ENCODE assay signal across 1 cellular context in genomic region chr3:111808439-111808838, GRCh38.
TF ChIP-seq lines count a peak whose summit lies in the region.

No MANE protein-coding gene starts in this region.

TF ChIP-seq in HepG2, 621 proteins besides CTCF, POLR2A, EP300 and RAD21:
- no peak for TF ChIP-seq ZNF792 (CRISPR knock-in tag; IDR thresholded peaks at IDR 0.05)
- no peak for TF ChIP-seq HIC2 (CRISPR knock-in tag; IDR thresholded peaks at IDR 0.05; ENCODE audit: low read depth)
- TF ChIP-seq CEBPG (CRISPR knock-in tag; IDR thresholded peaks at IDR 0.05) = peak; percentile 15; the same call in 1 of the 2 replicates
- TF ChIP-seq POGZ (CRISPR knock-in tag; IDR thresholded peaks at IDR 0.05) = no peak
- TF ChIP-seq ZNF274 (CRISPR knock-in tag; IDR thresholded peaks at IDR 0.05) = no peak
- no peak for TF ChIP-seq DNMT1 (CRISPR knock-in tag; IDR thresholded peaks at IDR 0.05)
- TF ChIP-seq ATF4 (CRISPR knock-in tag; IDR thresholded peaks at IDR 0.05) = no peak
- TF ChIP-seq PHF8 (CRISPR knock-in tag; IDR thresholded peaks at IDR 0.05) = no peak
- no peak for TF ChIP-seq ATF1 (CRISPR knock-in tag; IDR thresholded peaks at IDR 0.05)
- 0 out of 2 replicates have a peak, but pooled peaks have one; percentile 13 for TF ChIP-seq ARID3A (IDR thresholded peaks at IDR 0.05; ENCODE audit: low read depth, low read length)
- TF ChIP-seq SKI (IDR thresholded peaks at IDR 0.05; ENCODE audit: partially characterized antibody) = no peak
- no peak for TF ChIP-seq MEIS1 (CRISPR knock-in tag; IDR thresholded peaks at IDR 0.05; ENCODE audit: borderline replicate concordance)
- TF ChIP-seq GLMP (CRISPR knock-in tag; IDR thresholded peaks at IDR 0.05; ENCODE audit: borderline replicate concordance) = no peak
- peak; percentile 71 for TF ChIP-seq CEBPB (IDR thresholded peaks at IDR 0.05; ENCODE audit: borderline replicate concordance, low read depth, low read length)
- TF ChIP-seq KDM5A (IDR thresholded peaks at IDR 0.05; ENCODE audit: borderline replicate concordance, low read length) = no peak
- TF ChIP-seq FOSL2 (CRISPR knock-in tag; IDR thresholded peaks at IDR 0.05) = peak; percentile 81
- TF ChIP-seq ZNF878 (CRISPR knock-in tag; IDR thresholded peaks at IDR 0.05) = no peak
- no peak for TF ChIP-seq ZNF879 (CRISPR knock-in tag; IDR thresholded peaks at IDR 0.05)
- no peak for TF ChIP-seq SSRP1 (CRISPR knock-in tag; IDR thresholded peaks at IDR 0.05)
- TF ChIP-seq KLF9 (CRISPR knock-in tag; IDR thresholded peaks at IDR 0.05; ENCODE audit: low read depth) = no peak
- no peak for TF ChIP-seq RXRB (CRISPR knock-in tag; IDR thresholded peaks at IDR 0.05; ENCODE audit: borderline replicate concordance)
- no peak for TF ChIP-seq ZFP90 (CRISPR knock-in tag; IDR thresholded peaks at IDR 0.05; ENCODE audit: borderline replicate concordance)
- no peak for TF ChIP-seq NR2F6 (IDR thresholded peaks at IDR 0.05)
- TF ChIP-seq NR2F6 (CRISPR knock-in tag; IDR thresholded peaks at IDR 0.05) = no peak
- peak; percentile 72; the same call in 1 of the 2 replicates for TF ChIP-seq FOXA3 (CRISPR knock-in tag; IDR thresholded peaks at IDR 0.05)
- no peak for TF ChIP-seq BCL6 (CRISPR knock-in tag; IDR thresholded peaks at IDR 0.05)
- TF ChIP-seq ZBTB4 (CRISPR knock-in tag; IDR thresholded peaks at IDR 0.05; ENCODE audit: borderline replicate concordance) = no peak
- TF ChIP-seq MXD1 (CRISPR knock-in tag; IDR thresholded peaks at IDR 0.05) = no peak
- TF ChIP-seq DMTF1 (CRISPR knock-in tag; IDR thresholded peaks at IDR 0.05) = no peak
